ENCODE assay signal across 10 cellular contexts in genomic region chr17:39208893-39209292, GRCh38. TPM values are rescaled to one million over a fixed set of nuclear protein-coding genes. Genes with fewer than 3 reads are reported as not detected.
A peak's percentile ranks its signal among the peaks of the same experiment; 100 is the strongest.
DNase-seq lines count a peak whose midpoint lies in the region; TF ChIP-seq lines count a peak whose summit lies in the region.
"Had no signal": no experiment of that assay in that cellular context is flagged by ENCODE, and none has a peak within 500 bp of the region (broad histone marks: within the 10 kb centered on the region; RNA-seq: fewer than 3 reads in every experiment).

No MANE protein-coding gene starts in this region.

- H2AK5ac ChIP-seq in mesenchymal stem cell (ENCODE audit: low read length, severe bottlenecking) = no peak overlapping the region

- H3K4me1 ChIP-seq in mesenchymal stem cell (ENCODE audit: control insufficient read depth, insufficient read depth, low read depth, low read length) = peaks cover 31% of the 10 kb centered on the region

- WGBS in mesenchymal stem cell = 54% methylated on average over 8 of the region's 8 CpGs

- no peak overlapping the region for H3K4ac ChIP-seq in mesenchymal stem cell (ENCODE audit: low read depth in 1 of 2, low read length in 2 of 2)

- H3K4me2 ChIP-seq in mesenchymal stem cell (ENCODE audit: low read length, poor library complexity, severe bottlenecking) = peak overlapping the region; percentile 43

- H3K27ac ChIP-seq in mesenchymal stem cell (ENCODE audit: low read length, poor library complexity, severe bottlenecking) = no peak overlapping the region

- peaks cover 4% of the 10 kb centered on the region; the same call in 1 of the 2 replicates for H3K27me3 Mint-ChIP-seq in HFFc6 (ENCODE audit: insufficient read depth)

- H2BK5ac ChIP-seq in mesenchymal stem cell (ENCODE audit: low read depth, low read length, poor library complexity, severe bottlenecking) = no peak overlapping the region

- peaks cover 14 to 18% of the 10 kb centered on the region in 2 experiments for H3K36me3 ChIP-seq in mesenchymal stem cell (ENCODE audit: control insufficient read depth in 1 of 2, insufficient read depth in 2 of 2, low read depth in 1 of 2, low read length in 2 of 2)

- peak overlapping the region; percentile 23 for H2BK120ac ChIP-seq in mesenchymal stem cell (ENCODE audit: low read depth, low read length)

- peak overlapping the region; percentile 39 to 64 for H2BK12ac ChIP-seq in mesenchymal stem cell (ENCODE audit: low read length in 2 of 2)

- H3K4me3 ChIP-seq in mesenchymal stem cell (ENCODE audit: insufficient read depth in 1 of 2, low read depth in 1 of 2, low read length in 2 of 2) = peak overlapping the region; percentile 14 to 67

- peaks cover 10 to 12% of the 10 kb centered on the region in 2 experiments for H3K27me3 ChIP-seq in mesenchymal stem cell (ENCODE audit: control insufficient read depth in 1 of 2, insufficient read depth in 1 of 2, low read length in 2 of 2)

- peaks cover 6% of the 10 kb centered on the region; the same call in 1 of the 2 replicates for H3K36me3 Mint-ChIP-seq in HFFc6 (ENCODE audit: low read depth)

- no peak overlapping the region for H3K27ac Mint-ChIP-seq in HFFc6

- DNase-seq in NCI-H1092 treated with DMSO at 0.1 percent for 48 hours (lab: John Stamatoyannopoulos, UW) (peak; percentile 2), NCI-H1092 (lab: John Stamatoyannopoulos, UW) (no peak), HFFc6 (no peak), mesenchymal stem cell (no peak), cerebellum (ENCODE audit: low spot score) (no peak), GM03348 (ENCODE audit: low spot score) (no peak)
- no peak for DNase-seq in stimulated activated naive CD4-positive, alpha-beta T cell treated with Interleukin-2 at 50 U/mL for 16 hours (lab: John Stamatoyannopoulos, UW)

- peak overlapping the region; percentile 75; the same call in 1 of the 2 replicates for H3K4me3 Mint-ChIP-seq in HFFc6

- peaks cover 29% of the 10 kb centered on the region for H3K4me1 Mint-ChIP-seq in HFFc6 (ENCODE audit: low read depth)

- H2BK15ac ChIP-seq in mesenchymal stem cell (ENCODE audit: low read depth, poor library complexity, severe bottlenecking) = no peak overlapping the region

- peak overlapping the region; percentile 47 for H4K91ac ChIP-seq in mesenchymal stem cell (ENCODE audit: low read length)

- H3K18ac ChIP-seq in mesenchymal stem cell (ENCODE audit: low read depth in 1 of 2, low read length in 2 of 2) = no peak overlapping the region

- H3K9me3 ChIP-seq in mesenchymal stem cell (ENCODE audit: control insufficient read depth, low read length) = no peaks in the 10 kb centered on the region
- H3K9me3 ChIP-seq: heart left ventricle had no signal

- no peak for TF ChIP-seq CTCF in HFFc6 (IDR thresholded peaks at IDR 0.05)

- H3K23ac ChIP-seq in mesenchymal stem cell (ENCODE audit: low read length in 2 of 2) = no peak overlapping the region

- H4K8ac ChIP-seq in mesenchymal stem cell (ENCODE audit: low read length) = no peak overlapping the region

- H3K79me1 ChIP-seq in mesenchymal stem cell (replicated peaks; ENCODE audit: low read length, poor library complexity, severe bottlenecking) = no peaks in the 10 kb centered on the region

- H3K14ac ChIP-seq in mesenchymal stem cell (ENCODE audit: low read length in 2 of 2) = no peak overlapping the region

- H3K9ac ChIP-seq in mesenchymal stem cell (ENCODE audit: low read length) = peak overlapping the region; percentile 74

- peak; percentile 43 for TF ChIP-seq POLR2A in Raji (IDR thresholded peaks at IDR 0.05; ENCODE audit: insufficient read depth, low read depth, low read length)

- H2AFZ ChIP-seq in mesenchymal stem cell (ENCODE audit: low read depth, low read length) = no peak overlapping the region

- no peaks in the 10 kb centered on the region for H3K9me3 Mint-ChIP-seq in HFFc6

RNA-seq across cellular contexts. Expression of gene RPL19, which starts 8.8 kb away (rescaled TPM):
- 1,000 to 10,000 TPM; 1,574 to 1,911 (median 1,762) TPM for total RNA-seq in HFFc6 (2021; fragmentation: NEBNext Ultra II Directional; extraction: Animal tissue kit (Norgen Biotek cat#: 25700))
- polyA plus RNA-seq in mesenchymal stem cell (2013, experiment 1 of 2) = 2,372 TPM
- 2,320 TPM for polyA plus RNA-seq in mesenchymal stem cell (2013, experiment 2 of 2)
- total RNA-seq in cerebellum = 493 TPM

RNA-seq across cellular contexts. Expression of gene CACNB1, which starts 11.4 kb away (rescaled TPM):
- total RNA-seq in HFFc6 (2021; fragmentation: NEBNext Ultra II Directional; extraction: Animal tissue kit (Norgen Biotek cat#: 25700)) = 1 to 10 TPM; 5.1 to 7.0 (median 6.1) TPM
- 7.0 TPM for polyA plus RNA-seq in mesenchymal stem cell (2013, experiment 1 of 2)
- polyA plus RNA-seq in mesenchymal stem cell (2013, experiment 2 of 2) = 6.3 TPM
- 20.7 TPM for total RNA-seq in cerebellum

RNA-seq across cellular contexts. Expression of gene STAC2, which starts 16.9 kb away (rescaled TPM):
- not detected for total RNA-seq in HFFc6 (2021; fragmentation: NEBNext Ultra II Directional; extraction: Animal tissue kit (Norgen Biotek cat#: 25700))
- 0.01 TPM for polyA plus RNA-seq in mesenchymal stem cell (2013, experiment 1 of 2)
- 0.01 TPM for polyA plus RNA-seq in mesenchymal stem cell (2013, experiment 2 of 2)
- total RNA-seq in cerebellum = 0.64 TPM
- total RNA-seq: SK-MEL-5 had no signal

RNA-seq across cellular contexts. Expression of gene ARL5C, which starts 42.9 kb away (rescaled TPM):
- total RNA-seq in HFFc6 (2021; fragmentation: NEBNext Ultra II Directional; extraction: Animal tissue kit (Norgen Biotek cat#: 25700)) = not detected
- not detected for polyA plus RNA-seq in mesenchymal stem cell (2013, experiment 1 of 2)
- not detected for polyA plus RNA-seq in mesenchymal stem cell (2013, experiment 2 of 2)
- total RNA-seq in cerebellum = not detected
- total RNA-seq: heart left ventricle, SK-MEL-5 had no signal
- polyA plus RNA-seq: heart left ventricle had no signal

RNA-seq across cellular contexts. Expression of gene PLXDC1, which starts 57.5 kb away (rescaled TPM):
- total RNA-seq in HFFc6 (2021; fragmentation: NEBNext Ultra II Directional; extraction: Animal tissue kit (Norgen Biotek cat#: 25700)) = 1 to 10 TPM in 2 of 6 experiments, under 1 TPM in 4; 0.20 to 2.2 (median 0.69) TPM
- polyA plus RNA-seq in mesenchymal stem cell (2013, experiment 1 of 2) = 1.9 TPM
- 2.1 TPM for polyA plus RNA-seq in mesenchymal stem cell (2013, experiment 2 of 2)
- total RNA-seq in cerebellum = 14.6 TPM
